In the genomic region with DNA sequence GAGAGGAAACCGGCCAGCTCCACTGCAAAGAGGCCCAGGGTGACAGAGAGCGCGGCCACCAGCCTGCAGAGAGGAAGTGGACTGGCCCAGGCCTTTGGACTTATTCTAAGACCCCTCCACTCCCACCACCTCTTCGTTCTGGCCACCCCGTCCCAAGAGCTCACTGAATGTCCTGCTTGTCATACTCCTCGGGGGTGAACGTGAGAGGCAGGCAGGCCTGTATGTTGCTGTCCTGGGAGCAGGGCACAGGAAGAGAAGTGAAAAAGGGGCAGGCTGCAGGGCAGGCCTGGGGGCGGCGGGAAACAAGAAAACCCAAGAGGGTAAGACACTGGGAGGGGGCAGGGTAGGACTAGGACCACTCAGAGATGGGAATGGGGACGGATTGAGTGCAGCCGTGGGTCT, we compare ENCODE assay signal across 8 cellular contexts. TPM values are rescaled to one million over a fixed set of nuclear protein-coding genes. Genes with fewer than 3 reads are reported as not detected.
DNase-seq lines count a peak whose midpoint lies in the region; ATAC-seq and TF ChIP-seq lines count a peak whose summit lies in the region.

No MANE protein-coding gene starts in this region.

- no peaks in the 10 kb centered on the region for H3K27me3 Mint-ChIP-seq in chondrocyte (ENCODE audit: low read depth)

- H3K9me3 ChIP-seq in mesodermal cell (ENCODE audit: control insufficient read depth, low read length): no peaks in the 10 kb centered on the region

- H3K27ac ChIP-seq in mesodermal cell (ENCODE audit: low read depth, low read length, severe bottlenecking): peak overlapping the region; percentile 79

- no peak for TF ChIP-seq CTCF in chondrocyte (IDR thresholded peaks at IDR 0.05)

- no peaks in the 10 kb centered on the region for H3K9me3 Mint-ChIP-seq in chondrocyte (ENCODE audit: low read depth)

- H3K4me1 Mint-ChIP-seq in chondrocyte (ENCODE audit: low read depth): peaks cover 41% of the 10 kb centered on the region

- peak overlapping the region; percentile 91 for H3K4me3 Mint-ChIP-seq in chondrocyte (ENCODE audit: unreplicated experiment)

- DNase-seq in MV-4-11 (lab: John Stamatoyannopoulos, UW): peak; percentile 32
- DNase-seq in chondrocyte (ENCODE audit: low spot score): no peak
- no peak for DNase-seq in T-helper 9 cell
- no peak for DNase-seq in stimulated activated CD4-positive, alpha-beta T cell treated with anti-CD3 and anti-CD28 coated beads, Interleukin-12 subunit alpha, Interleukin-12 subunit beta, amount 100 ng/mL, for 4 hours
- DNase-seq in NCI-H2171 (lab: John Stamatoyannopoulos, UW): no peak

- ATAC-seq in GM19395 (IDR thresholded peaks at IDR 0.05; ENCODE audit: unreplicated experiment) (peak; percentile 18), GM18502 (IDR thresholded peaks at IDR 0.05; ENCODE audit: poor library complexity, unreplicated experiment) (no peak)

- peak overlapping the region; percentile 96 for H3K27ac Mint-ChIP-seq in chondrocyte (ENCODE audit: unreplicated experiment)

- H3K4me1 ChIP-seq in mesodermal cell (ENCODE audit: control insufficient read depth, insufficient read depth, low read length, poor library complexity, severe bottlenecking): no peaks in the 10 kb centered on the region

- no peaks in the 10 kb centered on the region for H3K36me3 ChIP-seq in mesodermal cell (ENCODE audit: control insufficient read depth, insufficient read depth, low read length)

- 11 to 33% methylated on average over 5 to 11 of the region's 11 CpGs for WGBS in mesodermal cell (ENCODE audit: insufficient coverage in 2 of 2), 2 experiments

- H3K4me3 ChIP-seq in mesodermal cell (ENCODE audit: extremely low read depth, insufficient read depth, low read length, poor library complexity, severe bottlenecking): peak overlapping the region; percentile 57

- H3K36me3 Mint-ChIP-seq in chondrocyte (ENCODE audit: low read depth): no peaks in the 10 kb centered on the region

RNA-seq across cellular contexts. Expression of gene TMEM107, which starts 0.4 kb away (rescaled TPM):
- 7.8 to 12.1 TPM (median 8.4 TPM) in 3 replicates for total RNA-seq in chondrocyte
- polyA plus RNA-seq in mesodermal cell (2013, experiment 1 of 2): 36.8 TPM
- 40.6 TPM for polyA plus RNA-seq in mesodermal cell (2013, experiment 2 of 2)

RNA-seq across cellular contexts. Expression of gene VAMP2, which starts 13.0 kb away (rescaled TPM):
- total RNA-seq in chondrocyte: 45.4 to 58.1 TPM (median 46.7 TPM) in 3 replicates
- polyA plus RNA-seq in mesodermal cell (2013, experiment 1 of 2): 30.2 TPM
- polyA plus RNA-seq in mesodermal cell (2013, experiment 2 of 2): 27.0 TPM

RNA-seq across cellular contexts. Expression of gene BORCS6, which starts 14.2 kb away (rescaled TPM):
- total RNA-seq in chondrocyte: 5.5 to 8.6 TPM (median 8.2 TPM) in 3 replicates
- polyA plus RNA-seq in mesodermal cell (2013, experiment 1 of 2): 5.8 TPM
- 4.4 TPM for polyA plus RNA-seq in mesodermal cell (2013, experiment 2 of 2)

RNA-seq across cellular contexts. Expression of gene PER1, which starts 23.6 kb away (rescaled TPM):
- total RNA-seq in chondrocyte: 68.0 to 87.6 TPM (median 75.9 TPM) in 3 replicates
- polyA plus RNA-seq in mesodermal cell (2013, experiment 1 of 2): 34.6 TPM
- polyA plus RNA-seq in mesodermal cell (2013, experiment 2 of 2): 26.0 TPM

RNA-seq across cellular contexts. Expression of gene AURKB, which starts 34.6 kb away (rescaled TPM):
- total RNA-seq in chondrocyte: 8.6 to 14.1 TPM (median 8.9 TPM) in 3 replicates
- 109 TPM for polyA plus RNA-seq in mesodermal cell (2013, experiment 1 of 2)
- polyA plus RNA-seq in mesodermal cell (2013, experiment 2 of 2): 103 TPM
